Comparison of ENCODE assay signal across 13 cellular contexts in genomic region chr11:1487091-1487850, GRCh38. TPM values are rescaled to one million over a fixed set of nuclear protein-coding genes. Genes with fewer than 3 reads are reported as not detected.
DNase-seq lines count a peak whose midpoint lies in the region; ATAC-seq, FAIRE-seq and TF ChIP-seq lines count a peak whose summit lies in the region.
"Had no signal": no experiment of that assay in that cellular context is flagged by ENCODE, and none has a peak within 500 bp of the region (broad histone marks: within the 10 kb centered on the region; RNA-seq: fewer than 3 reads in every experiment).

No MANE protein-coding gene starts in this region.

- ATAC-seq in stimulated activated memory B cell treated with anti-CD40 and anti-IgM and Interleukin-4, amounts not matched to agents 10 μg/mL and 1 μg/mL and 100 μg/mL, for 72 hours: no peak

- H3K27me3 ChIP-seq in CD4-positive, alpha-beta memory T cell (ENCODE audit: insufficient read depth, low read length): no peaks in the 10 kb centered on the region
- H3K27me3 ChIP-seq in astrocyte (ENCODE audit: insufficient read depth, low read length) (no peaks in the 10 kb centered on the region), A673 (replicated peaks; ENCODE audit: insufficient read depth, low read depth, low read length, poor library complexity) (no peaks in the 10 kb centered on the region), PC-9 (ENCODE audit: insufficient read depth, low read depth) (no peaks in the 10 kb centered on the region)
- H3K27me3 ChIP-seq: heart right ventricle had no signal

- H3K4me1 ChIP-seq in CD4-positive, alpha-beta memory T cell (ENCODE audit: insufficient read depth, low read length): peaks cover 59% of the 10 kb centered on the region
- H3K4me1 ChIP-seq in astrocyte (ENCODE audit: insufficient read depth, low read length) (peaks cover 3% of the 10 kb centered on the region), A673 (ENCODE audit: insufficient read depth, low read length, poor library complexity, severe bottlenecking) (no peaks in the 10 kb centered on the region), PC-9 (replicated peaks; ENCODE audit: insufficient read depth) (no peaks in the 10 kb centered on the region)

- no peak for DNase-seq in CD4-positive, alpha-beta memory T cell
- DNase-seq in astrocyte (ENCODE audit: low read depth) (no peak), immature natural killer cell (no peak), A673 (ENCODE audit: low spot score) (no peak), PC-9 (no peak), 8988T (no peak)
- DNase-seq in effector CD4-positive, alpha-beta T cell: no peak
- DNase-seq: activated CD8-positive, alpha-beta memory T cell treated with anti-CD3 and anti-CD28 coated beads for 24 hours had no signal

- TF ChIP-seq CTCF in astrocyte (IDR thresholded peaks at IDR 0.05; ENCODE audit: insufficient read depth, low read depth, low read length): no peak
- no peak for TF ChIP-seq CTCF in A673 (conservative IDR thresholded peaks at IDR 0.05; ENCODE audit: low read depth, low read length)
- TF ChIP-seq CTCF in PC-9 (conservative IDR thresholded peaks at IDR 0.05): no peak

- no peaks in the 10 kb centered on the region for H3K9me2 ChIP-seq in PC-9 (ENCODE audit: insufficient read depth)

- peaks cover 95% of the 10 kb centered on the region for H4K20me1 ChIP-seq in astrocyte (ENCODE audit: insufficient read depth, low read length)
- no peaks in the 10 kb centered on the region; the same call in 1 of the 2 replicates for H4K20me1 ChIP-seq in PC-9 (ENCODE audit: insufficient read depth)

- H3K9ac ChIP-seq in astrocyte (ENCODE audit: low read length): no peak overlapping the region

- no peak overlapping the region for H3K4me3 ChIP-seq in CD4-positive, alpha-beta memory T cell (ENCODE audit: low read length in 2 of 2)
- H3K4me3 ChIP-seq in astrocyte (ENCODE audit: insufficient read depth, low read depth, low read length) (no peak overlapping the region), A673 (ENCODE audit: low read depth, low read length, poor library complexity, severe bottlenecking) (no peak overlapping the region), PC-9 (no peak overlapping the region)
- H3K4me3 ChIP-seq: skin epidermis had no signal

- no peak overlapping the region for H2AFZ ChIP-seq in astrocyte (ENCODE audit: low read depth, low read length)
- H2AFZ ChIP-seq in PC-9: no peak overlapping the region

- H3K9me3 Mint-ChIP-seq in CD4-positive, alpha-beta memory T cell: no peaks in the 10 kb centered on the region
- no peaks in the 10 kb centered on the region for H3K9me3 Mint-ChIP-seq in astrocyte (ENCODE audit: unreplicated experiment)
- H3K9me3 Mint-ChIP-seq in immature natural killer cell: no peaks in the 10 kb centered on the region
- no peaks in the 10 kb centered on the region for H3K9me3 Mint-ChIP-seq in stimulated activated memory B cell treated with anti-CD40 and anti-IgM and Interleukin-4, amounts not matched to agents 10 μg/mL and 1 μg/mL and 100 μg/mL, for 72 hours
- H3K9me3 Mint-ChIP-seq: neural crest cell had no signal

- H3K27me3 Mint-ChIP-seq in CD4-positive, alpha-beta memory T cell: no peaks in the 10 kb centered on the region
- H3K27me3 Mint-ChIP-seq in astrocyte (ENCODE audit: low read depth, unreplicated experiment) (no peaks in the 10 kb centered on the region), immature natural killer cell (ENCODE audit: low read depth in 3 of 3) (peaks cover 0 to 4% (median 2%) of the 10 kb centered on the region in 3 donors)
- no peaks in the 10 kb centered on the region for H3K27me3 Mint-ChIP-seq in stimulated activated memory B cell treated with anti-CD40 and anti-IgM and Interleukin-4, amounts not matched to agents 10 μg/mL and 1 μg/mL and 100 μg/mL, for 72 hours

- peaks cover 45% of the 10 kb centered on the region for H3K79me2 ChIP-seq in astrocyte (ENCODE audit: insufficient read depth, low read length)
- no peaks in the 10 kb centered on the region for H3K79me2 ChIP-seq in PC-9 (ENCODE audit: low read depth)

- FAIRE-seq in astrocyte (lab: Jason Lieb, UNC): no peak
- FAIRE-seq: TTC549 had no signal

- POLR2A ChIA-PET in CD4-positive, alpha-beta memory T cell (lab: Charles Lee; ENCODE audit: partially characterized antibody): no interaction called here
- POLR2A ChIA-PET in A673 (lab: Charles Lee; ENCODE audit: low non-redundant PET): no interaction called here
- POLR2A ChIA-PET in PC-9 (lab: Charles Lee; ENCODE audit: unreplicated experiment): no interaction called here

- H3K36me3 ChIP-seq in CD4-positive, alpha-beta memory T cell (ENCODE audit: insufficient read depth, low read length): no peaks in the 10 kb centered on the region
- no peaks in the 10 kb centered on the region for H3K36me3 ChIP-seq in astrocyte (ENCODE audit: insufficient read depth, low read length)
- H3K36me3 ChIP-seq in A673 (ENCODE audit: insufficient read depth, low read length, poor library complexity, severe bottlenecking): no peaks in the 10 kb centered on the region
- no peaks in the 10 kb centered on the region for H3K36me3 ChIP-seq in PC-9 (ENCODE audit: low read depth)

- CTCF ChIA-PET in CD4-positive, alpha-beta memory T cell (lab: Charles Lee; ENCODE audit: partially characterized antibody): interaction anchor here (0.9 kb wide), 1 partner anchor 88 kb away, joined by 3 read pairs; no protein-coding TSS in a partner anchor
- CTCF ChIA-PET in A673 (lab: Charles Lee) (no interaction called here), PC-9 (lab: Charles Lee) (no interaction called here)

- peaks cover 16 to 55% (median 37%) of the 10 kb centered on the region in 4 donors for H3K4me1 Mint-ChIP-seq in CD4-positive, alpha-beta memory T cell
- peaks cover 6% of the 10 kb centered on the region for H3K4me1 Mint-ChIP-seq in astrocyte (ENCODE audit: low read depth, unreplicated experiment)
- H3K4me1 Mint-ChIP-seq in immature natural killer cell: peaks cover 37 to 50% of the 10 kb centered on the region in 2 donors
- H3K4me1 Mint-ChIP-seq in stimulated activated memory B cell treated with anti-CD40 and anti-IgM and Interleukin-4, amounts not matched to agents 10 μg/mL and 1 μg/mL and 100 μg/mL, for 72 hours: peaks cover 51% of the 10 kb centered on the region

- H3K27ac ChIP-seq in CD4-positive, alpha-beta memory T cell (ENCODE audit: low read depth, low read length): no peak overlapping the region
- H3K27ac ChIP-seq in astrocyte (ENCODE audit: low read depth, low read length) (no peak overlapping the region), A673 (ENCODE audit: low read depth, low read length, poor library complexity, severe bottlenecking) (no peak overlapping the region), PC-9 (no peak overlapping the region)

- H3K9me3 ChIP-seq in CD4-positive, alpha-beta memory T cell (ENCODE audit: control insufficient read depth in 1 of 2, low read length in 2 of 2): no peaks in the 10 kb centered on the region
- H3K9me3 ChIP-seq in astrocyte (ENCODE audit: insufficient read depth, low read depth, low read length) (no peaks in the 10 kb centered on the region), A673 (ENCODE audit: low read depth, low read length, poor library complexity, severe bottlenecking) (no peaks in the 10 kb centered on the region), PC-9 (ENCODE audit: insufficient read depth, low read depth) (no peaks in the 10 kb centered on the region)
- H3K9me3 ChIP-seq: heart right ventricle had no signal

- BruUV-seq in A673 (replicated peaks; lab: Mats Ljungman, UMichigan) (no TSS peak), PC-9 (replicated peaks; lab: Mats Ljungman, UMichigan) (no TSS peak)

- peak overlapping the region in 1 of 8 donors; percentile 36 for H3K4me3 Mint-ChIP-seq in CD4-positive, alpha-beta memory T cell
- no peak overlapping the region for H3K4me3 Mint-ChIP-seq in astrocyte (ENCODE audit: unreplicated experiment)
- H3K4me3 Mint-ChIP-seq in immature natural killer cell: peak overlapping the region in 4 of 5 donors; percentile 12 to 38 (median 23)
- H3K4me3 Mint-ChIP-seq in stimulated activated memory B cell treated with anti-CD40 and anti-IgM and Interleukin-4, amounts not matched to agents 10 μg/mL and 1 μg/mL and 100 μg/mL, for 72 hours: no peak overlapping the region
- H3K4me3 Mint-ChIP-seq: neural crest cell had no signal

- peaks cover 0 to 8% of the 10 kb centered on the region in 2 donors for H3K36me3 Mint-ChIP-seq in CD4-positive, alpha-beta memory T cell
- H3K36me3 Mint-ChIP-seq in astrocyte (ENCODE audit: low read depth, unreplicated experiment) (no peaks in the 10 kb centered on the region), immature natural killer cell (no peaks in the 10 kb centered on the region)
- no peaks in the 10 kb centered on the region for H3K36me3 Mint-ChIP-seq in stimulated activated memory B cell treated with anti-CD40 and anti-IgM and Interleukin-4, amounts not matched to agents 10 μg/mL and 1 μg/mL and 100 μg/mL, for 72 hours

- intact Hi-C loops in CD4-positive, alpha-beta memory T cell (cut with micrococcal nuclease): no loop called here
- intact Hi-C loops in A673 (cut with micrococcal nuclease; ENCODE audit: unreplicated experiment): no loop called here
- intact Hi-C loops in PC-9 (cut with micrococcal nuclease; ENCODE audit: unreplicated experiment): no loop called here

- H3F3A ChIP-seq in PC-9 (ENCODE audit: insufficient read depth, low read depth): no peaks in the 10 kb centered on the region

- no peak overlapping the region for H3K4me2 ChIP-seq in astrocyte (ENCODE audit: low read length)
- H3K4me2 ChIP-seq in PC-9: no peak overlapping the region

- peak overlapping the region in 5 of 7 donors; percentile 6 to 72 (median 46) for H3K27ac Mint-ChIP-seq in CD4-positive, alpha-beta memory T cell
- H3K27ac Mint-ChIP-seq in astrocyte (ENCODE audit: unreplicated experiment) (peak overlapping the region; percentile 65), immature natural killer cell (peak overlapping the region in 4 of 6 donors; percentile 36 to 71 (median 55))
- peak overlapping the region; percentile 78 for H3K27ac Mint-ChIP-seq in stimulated activated memory B cell treated with anti-CD40 and anti-IgM and Interleukin-4, amounts not matched to agents 10 μg/mL and 1 μg/mL and 100 μg/mL, for 72 hours

RNA-seq across cellular contexts. Expression of gene MOB2, which starts 0.7 kb away (rescaled TPM):
- 10 to 100 TPM; 73.1 to 74.1 TPM for total RNA-seq in CD4-positive, alpha-beta memory T cell
- 10 to 100 TPM; 48.8 to 67.0 TPM for polyA plus RNA-seq in CD4-positive, alpha-beta memory T cell
- total RNA-seq in astrocyte (26.4 and 28.9 TPM in 2 replicates), A673 (2021) (14.5 and 14.7 TPM in 2 replicates), PC-9 (2021) (19.1 and 21.8 TPM in 2 replicates)
- polyA plus RNA-seq in immature natural killer cell: 10 to 100 TPM; 43.7 to 70.9 (median 68.8) TPM

Comparison
In these comparisons a context has a peak if more than half of its experiments do, and no peak if none do; other contexts are left out.
1. H3K4me3 Mint-ChIP-seq: peak in immature natural killer cell (4 of 5); none in astrocyte (single experiment) and stimulated activated memory B cell treated with anti-CD40 and anti-IgM and Interleukin-4, amounts not matched to agents 10 μg/mL and 1 μg/mL and 100 μg/mL, for 72 hours (single experiment).
2. Peak in every context shown above with its lines, with median percentiles within 50 percentile points of each other: H3K27ac Mint-ChIP-seq.